Comparison of ENCODE assay signal across 1 cellular context in the genomic region with DNA sequence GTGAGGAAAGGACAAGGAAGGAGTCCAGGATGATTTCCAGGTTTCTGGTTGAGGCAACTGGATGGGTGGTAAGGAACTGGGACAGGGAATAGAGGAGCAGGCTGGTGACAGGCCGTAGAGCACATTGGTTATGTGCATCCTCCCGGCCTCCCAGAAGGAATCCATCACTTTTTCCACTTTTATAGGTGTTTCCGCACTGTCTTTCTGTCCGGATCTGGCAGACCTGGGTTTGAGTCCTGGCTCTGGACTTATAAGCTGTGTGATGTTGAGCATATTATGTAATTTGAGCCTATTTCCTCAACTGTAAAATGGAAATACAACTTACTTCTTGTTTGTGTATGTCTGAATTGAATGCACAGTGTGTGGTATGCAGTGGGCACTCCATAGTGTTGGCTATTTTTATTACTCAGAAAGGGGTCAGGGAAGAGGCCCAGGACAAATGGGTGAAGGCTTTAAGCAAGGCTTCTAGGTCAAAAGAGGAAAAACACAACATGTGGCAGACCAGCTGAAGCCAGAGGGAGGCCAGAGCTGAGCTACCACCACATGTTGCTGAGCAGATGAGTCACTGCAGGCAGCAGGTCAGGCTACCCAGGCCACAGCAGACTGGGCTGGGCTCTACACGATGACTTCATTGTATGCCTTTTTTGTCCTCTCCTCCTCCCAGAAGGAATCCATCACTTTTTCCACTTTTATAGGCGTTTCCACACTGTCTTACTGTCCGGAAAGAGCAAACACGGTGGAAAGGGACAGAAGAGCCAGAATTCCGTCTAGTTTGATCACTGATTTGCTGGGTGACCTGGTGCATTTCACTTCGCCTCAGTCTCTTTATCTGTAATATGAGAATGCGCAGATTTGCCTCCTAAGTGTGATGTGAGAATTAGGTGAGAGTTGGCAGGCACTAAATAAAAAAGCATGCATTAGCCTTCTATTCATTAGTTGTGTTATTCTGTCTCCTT.
TF ChIP-seq lines count a peak whose summit lies in the region.

No MANE protein-coding gene starts in this region.

TF ChIP-seq in neural cell, 6 proteins besides CTCF, POLR2A, EP300 and RAD21 (continued from another document):
- TF ChIP-seq TAF1 (IDR thresholded peaks at IDR 0.05; ENCODE audit: low read depth) (no peak), MXI1 (conservative IDR thresholded peaks at IDR 0.05; ENCODE audit: poor library complexity, severe bottlenecking) (no peak)
